Comparison of ENCODE assay signal across 29 cellular contexts in the genomic region with DNA sequence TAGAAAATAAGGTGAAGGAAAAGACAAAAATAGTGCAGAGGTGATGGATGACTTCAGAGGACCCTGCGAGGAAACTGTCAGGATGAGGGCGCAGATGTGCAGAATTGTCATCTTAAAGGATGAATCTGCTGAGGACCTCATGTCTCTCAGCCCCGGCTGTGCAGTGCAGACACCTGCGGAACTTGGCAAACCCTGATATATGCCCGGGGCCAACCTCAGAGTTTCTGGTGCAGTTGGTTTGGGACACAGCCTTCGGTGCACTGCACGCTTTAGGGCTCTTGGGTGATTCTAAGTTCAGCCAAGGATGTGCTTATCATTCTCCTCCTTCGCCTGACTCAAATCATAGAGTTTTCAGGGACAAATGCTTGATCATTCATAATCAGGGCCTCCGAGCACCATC.
"Had no signal": no experiment of that assay in that cellular context is flagged by ENCODE, and none has a peak within 500 bp of the region (broad histone marks: within the 10 kb centered on the region; RNA-seq: fewer than 3 reads in every experiment).

No MANE protein-coding gene starts in this region.

- H3K36me3 ChIP-seq: ascending aorta, cardiac muscle cell, left lung, lower lobe of right lung, ovary, upper lobe of left lung, vagina had no signal

- H3K36me3 Mint-ChIP-seq: activated CD8-positive, alpha-beta memory T cell treated with anti-CD3 and anti-CD28 coated beads, Interleukin-2, amount 10 ng/mL, durations not matched to agents 7 days and 5 days; activated naive CD4-positive, alpha-beta T cell treated with anti-CD3 and anti-CD28 coated beads, Interleukin-2, amount 10 ng/mL, durations not matched to agents 7 days and 5 days; activated naive CD8-positive, alpha-beta T cell treated with anti-CD3 and anti-CD28 coated beads, Interleukin-2, amount 10 ng/mL, durations not matched to agents 7 days and 5 days; brain had no signal

- H3K27me3 ChIP-seq: ascending aorta, ovary, upper lobe of left lung, vagina had no signal

- H3K4me1 ChIP-seq: ascending aorta, left lung, lower lobe of right lung, upper lobe of left lung, vagina had no signal

- H3K27ac Mint-ChIP-seq: activated CD8-positive, alpha-beta memory T cell treated with anti-CD3 and anti-CD28 coated beads, Interleukin-2, amount 10 ng/mL, durations not matched to agents 7 days and 5 days; activated CD8-positive, alpha-beta T cell treated with anti-CD3 and anti-CD28 coated beads for 36 hours; activated naive CD4-positive, alpha-beta T cell treated with anti-CD3 and anti-CD28 coated beads, Interleukin-2, amount 10 ng/mL, durations not matched to agents 7 days and 5 days; activated naive CD8-positive, alpha-beta T cell treated with anti-CD3 and anti-CD28 coated beads, Interleukin-2, amount 10 ng/mL, durations not matched to agents 7 days and 5 days; activated T-cell treated with anti-CD3 and anti-CD28 coated beads, Interleukin-2, amount 50 U/mL, for 72 hours; effector memory CD8-positive, alpha-beta T cell; nephron progenitor cell; progenitor cell of endocrine pancreas; stimulated activated naive CD8-positive, alpha-beta T cell treated with anti-CD3 and anti-CD28 coated beads, Interleukin-15, Interleukin-2, amounts not matched to agents 100 ng/mL and 50 ng/mL, for 24 hours had no signal

- DNase-seq: activated CD4-positive, alpha-beta T cell treated with anti-CD3 and anti-CD28 coated beads, Interleukin-2, amount 50 U/mL, for 1 hour; activated CD4-positive, CD25-positive, alpha-beta regulatory T cell treated with anti-CD3 and anti-CD28 coated beads, Interleukin-2, amount 50 U/mL, for 72 hours; activated CD8-positive, alpha-beta T cell treated with anti-CD3 and anti-CD28 coated beads for 36 hours; activated naive CD4-positive, alpha-beta T cell treated with anti-CD3 and anti-CD28 coated beads, Interleukin-2, amount 10 ng/mL, durations not matched to agents 7 days and 5 days; activated naive CD8-positive, alpha-beta T cell treated with anti-CD3 and anti-CD28 coated beads, Interleukin-2, amount 10 ng/mL, durations not matched to agents 7 days and 5 days; activated T-cell treated with anti-CD3 and anti-CD28 coated beads for 4 hours; activated T-cell treated with anti-CD3 and anti-CD28 coated beads, Interleukin-2, amount 50 U/mL, for 72 hours; effector memory CD8-positive, alpha-beta T cell; foreskin fibroblast; left lung; lower lobe of right lung; mesendoderm; mucosa of descending colon; nephron progenitor cell; ovary; stimulated activated CD4-positive, alpha-beta T cell treated with anti-CD3 and anti-CD28 coated beads, Interleukin-12 subunit alpha, Interleukin-12 subunit beta, amount 100 ng/mL, for 4 hours; stimulated activated CD4-positive, alpha-beta T cell treated with anti-CD3 and anti-CD28 coated beads, Interleukin-4, amount 100 ng/mL, for 1 hour; T-helper 2 cell; upper lobe of left lung had no signal

- H3K27ac ChIP-seq: ascending aorta, cardiac muscle cell, coronary artery, left lung, lower lobe of right lung, ovary, skin epidermis, upper lobe of left lung, vagina had no signal

- H3K4me3 ChIP-seq: ascending aorta, cardiac muscle cell, coronary artery, dorsolateral prefrontal cortex, left lung, lower lobe of right lung, mucosa of descending colon, ovary, skin epidermis, upper lobe of left lung, vagina had no signal

- H3K27me3 Mint-ChIP-seq: activated CD8-positive, alpha-beta memory T cell treated with anti-CD3 and anti-CD28 coated beads, Interleukin-2, amount 10 ng/mL, durations not matched to agents 7 days and 5 days; stimulated activated naive CD8-positive, alpha-beta T cell treated with anti-CD3 and anti-CD28 coated beads, Interleukin-15, Interleukin-2, amounts not matched to agents 100 ng/mL and 50 ng/mL, for 24 hours had no signal

- H3K4me1 Mint-ChIP-seq: activated CD8-positive, alpha-beta memory T cell treated with anti-CD3 and anti-CD28 coated beads, Interleukin-2, amount 10 ng/mL, durations not matched to agents 7 days and 5 days; activated naive CD4-positive, alpha-beta T cell treated with anti-CD3 and anti-CD28 coated beads, Interleukin-2, amount 10 ng/mL, durations not matched to agents 7 days and 5 days; activated naive CD8-positive, alpha-beta T cell treated with anti-CD3 and anti-CD28 coated beads, Interleukin-2, amount 10 ng/mL, durations not matched to agents 7 days and 5 days had no signal

- H3K9me3 ChIP-seq: left lung, lower lobe of right lung, ovary, upper lobe of left lung, vagina had no signal

- H3K4me3 Mint-ChIP-seq: activated CD8-positive, alpha-beta memory T cell treated with anti-CD3 and anti-CD28 coated beads, Interleukin-2, amount 10 ng/mL, durations not matched to agents 7 days and 5 days; activated CD8-positive, alpha-beta T cell treated with anti-CD3 and anti-CD28 coated beads for 36 hours; activated naive CD4-positive, alpha-beta T cell treated with anti-CD3 and anti-CD28 coated beads, Interleukin-2, amount 10 ng/mL, durations not matched to agents 7 days and 5 days; activated naive CD8-positive, alpha-beta T cell treated with anti-CD3 and anti-CD28 coated beads, Interleukin-2, amount 10 ng/mL, durations not matched to agents 7 days and 5 days; activated T-cell treated with anti-CD3 and anti-CD28 coated beads, Interleukin-2, amount 50 U/mL, for 72 hours; brain; effector memory CD8-positive, alpha-beta T cell; nephron progenitor cell; stimulated activated naive CD8-positive, alpha-beta T cell treated with anti-CD3 and anti-CD28 coated beads, Interleukin-15, Interleukin-2, amounts not matched to agents 100 ng/mL and 50 ng/mL, for 24 hours had no signal
